Comparison of ENCODE assay signal across 22 cellular contexts in the genomic region with DNA sequence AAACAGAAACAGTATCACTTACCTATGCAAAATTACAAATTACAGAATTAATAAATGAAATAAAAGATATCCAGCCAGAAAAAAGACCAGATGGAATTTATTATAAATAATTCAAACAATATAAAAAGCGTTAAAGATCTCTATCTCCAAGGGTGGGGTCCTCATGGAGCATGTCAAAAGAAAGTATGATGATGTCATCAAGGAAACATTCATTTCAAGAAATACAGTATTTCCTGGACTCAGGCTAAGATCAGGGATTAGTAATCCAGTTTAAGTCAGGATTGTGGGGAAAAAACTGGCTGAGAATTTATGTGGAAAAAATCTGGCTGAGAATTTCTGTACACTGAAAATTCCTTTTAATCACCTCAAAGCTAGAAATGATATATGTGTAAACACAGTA.
DNase-seq lines count a peak whose midpoint lies in the region.
"Had no signal": no experiment of that assay in that cellular context is flagged by ENCODE, and none has a peak within 500 bp of the region (broad histone marks: within the 10 kb centered on the region; RNA-seq: fewer than 3 reads in every experiment).

No MANE protein-coding gene starts in this region.

- no peaks in the 10 kb centered on the region for H3K36me3 ChIP-seq in GM23248 (ENCODE audit: low read depth)
- H3K36me3 ChIP-seq: HAP-1, SJCRH30 had no signal

- no peaks in the 10 kb centered on the region for H3K9me2 ChIP-seq in GM23248 (ENCODE audit: insufficient read depth)

- no peaks in the 10 kb centered on the region for H4K20me1 ChIP-seq in GM23248 (ENCODE audit: insufficient read depth)

- WGBS in GM23248 (ENCODE audit: low coverage in 1 of 2, low lambda C conversion rate in 2 of 2, missing lambda C conversion rate in 2 of 2), 2 experiments: 5 to 7% methylated on average over 1 of the region's 1 CpG

- H3K9ac ChIP-seq in GM23248: no peak overlapping the region

- H3K79me2 ChIP-seq in GM23248 (ENCODE audit: insufficient read depth): no peaks in the 10 kb centered on the region

- no peak overlapping the region for H3K4me2 ChIP-seq in GM23248 (ENCODE audit: unreplicated experiment)
- H3K4me2 ChIP-seq: A549, GM23338 had no signal

- peaks cover 7% of the 10 kb centered on the region; the same call in 1 of the 2 replicates for H3K4me1 ChIP-seq in GM23248 (ENCODE audit: insufficient read depth)
- H3K4me1 ChIP-seq: A549, Caco-2, HAP-1, SJCRH30 had no signal

- H3F3A ChIP-seq in GM23248 (ENCODE audit: insufficient read depth): no peaks in the 10 kb centered on the region

- H3K27ac ChIP-seq in GM23248: no peak overlapping the region
- H3K27ac ChIP-seq: A549, C4-2B, SJCRH30 had no signal

- in situ Hi-C loops in GM23248 (cut with MboI): no loop called here

- H2AFZ ChIP-seq in GM23248: no peak overlapping the region
- H2AFZ ChIP-seq: GM23338 had no signal

- H3K9me3 ChIP-seq in GM23248 (ENCODE audit: low read depth): no peaks in the 10 kb centered on the region
- H3K9me3 ChIP-seq: A549, Caco-2, HAP-1, SJCRH30 had no signal

- peak; percentile 11 for DNase-seq in EH (ENCODE audit: low read depth)
- DNase-seq in GM23248: peak; percentile 33
- DNase-seq in amniotic epithelial cell (ENCODE audit: low read depth): peak; percentile 10
- DNase-seq in kidney tubule cell (ENCODE audit: low spot score): peak; percentile 2
- no peak for DNase-seq in NOMO-1 treated with dmso at 0.1 percent for 144 hours (lab: John Stamatoyannopoulos, UW; ENCODE audit: unreplicated experiment)
- DNase-seq in NCI-H345 treated with DMSO at 0.1 percent for 48 hours (lab: John Stamatoyannopoulos, UW; ENCODE audit: unreplicated experiment): no peak
- no peak for DNase-seq in SHP77 (lab: John Stamatoyannopoulos, UW)
- DNase-seq: Caco-2; CD8-positive, alpha-beta T cell; NCI-H1048; NCI-H1417; NCI-H1694; NCI-H2029 treated with DMSO at 0.1 percent for 48 hours; NCI-H2227 treated with DMSO at 0.1 percent for 48 hours; NCI-H510A; NCI-H69; OCI-M1; SJCRH30 had no signal

- no peak overlapping the region for H3K4me3 ChIP-seq in GM23248
- H3K4me3 ChIP-seq: A549, GM23338, HAP-1, SJCRH30 had no signal

- no peaks in the 10 kb centered on the region for H3K27me3 ChIP-seq in GM23248 (replicated peaks; ENCODE audit: insufficient read depth)
- H3K27me3 ChIP-seq: SJCRH30 had no signal

Comparison
In these comparisons a context has a peak if more than half of its experiments do, and no peak if none do; other contexts are left out.
1. DNase-seq: peak in EH (single experiment), GM23248 (single experiment), amniotic epithelial cell (single experiment) and kidney tubule cell (single experiment); none in NOMO-1 treated with dmso at 0.1 percent for 144 hours (single experiment), NCI-H345 treated with DMSO at 0.1 percent for 48 hours (single experiment) and SHP77 (0 of 2).